Comparison of ENCODE assay signal across 11 cellular contexts in genomic region chr6:90068264-90068663, GRCh38.
DNase-seq lines count a peak whose midpoint lies in the region; ATAC-seq lines count a peak whose summit lies in the region.
"Had no signal": no experiment of that assay in that cellular context is flagged by ENCODE, and none has a peak within 500 bp of the region (broad histone marks: within the 10 kb centered on the region; RNA-seq: fewer than 3 reads in every experiment).

No MANE protein-coding gene starts in this region.

- no peaks in the 10 kb centered on the region for H3K79me1 ChIP-seq in mesenchymal stem cell (replicated peaks; ENCODE audit: low read length, poor library complexity, severe bottlenecking)

- no peak overlapping the region for H3K18ac ChIP-seq in mesenchymal stem cell (ENCODE audit: low read depth in 1 of 2, low read length in 2 of 2)

- H3K27ac ChIP-seq in mesenchymal stem cell (ENCODE audit: low read length, poor library complexity, severe bottlenecking) = no peak overlapping the region
- H3K27ac ChIP-seq: 22Rv1, esophagus muscularis mucosa had no signal

- no peaks in the 10 kb centered on the region for H3K9me3 Mint-ChIP-seq in activated naive CD8-positive, alpha-beta T cell (ENCODE audit: low read depth)

- ATAC-seq in GM19467 (IDR thresholded peaks at IDR 0.05; ENCODE audit: unreplicated experiment) = no peak

- H3K27ac Mint-ChIP-seq in activated naive CD8-positive, alpha-beta T cell = peak overlapping the region; percentile 91

- H3K4me2 ChIP-seq in mesenchymal stem cell (ENCODE audit: low read length, poor library complexity, severe bottlenecking) = no peak overlapping the region

- H3K4ac ChIP-seq in mesenchymal stem cell (ENCODE audit: low read depth in 1 of 2, low read length in 2 of 2) = no peak overlapping the region

- no peak overlapping the region for H2AK5ac ChIP-seq in mesenchymal stem cell (ENCODE audit: low read length, severe bottlenecking)

- no peak overlapping the region for H2AFZ ChIP-seq in mesenchymal stem cell (ENCODE audit: low read depth, low read length)

- H3K36me3 ChIP-seq in mesenchymal stem cell (ENCODE audit: control insufficient read depth in 1 of 2, insufficient read depth in 2 of 2, low read depth in 1 of 2, low read length in 2 of 2) = no peaks in the 10 kb centered on the region
- H3K36me3 ChIP-seq: esophagus muscularis mucosa had no signal

- H4K8ac ChIP-seq in mesenchymal stem cell (ENCODE audit: low read length) = no peak overlapping the region

- no peak overlapping the region for H2BK15ac ChIP-seq in mesenchymal stem cell (ENCODE audit: low read depth, poor library complexity, severe bottlenecking)

- no peaks in the 10 kb centered on the region for H3K9me3 ChIP-seq in mesenchymal stem cell (ENCODE audit: control insufficient read depth, low read length)
- H3K9me3 ChIP-seq: esophagus muscularis mucosa had no signal

- peaks cover 51% of the 10 kb centered on the region for H3K36me3 Mint-ChIP-seq in activated naive CD8-positive, alpha-beta T cell

- no peak overlapping the region for H2BK120ac ChIP-seq in mesenchymal stem cell (ENCODE audit: low read depth, low read length)

- H3K27me3 Mint-ChIP-seq in activated naive CD8-positive, alpha-beta T cell = no peaks in the 10 kb centered on the region

- H3K23ac ChIP-seq in mesenchymal stem cell (ENCODE audit: low read length in 2 of 2) = no peak overlapping the region

- H2BK5ac ChIP-seq in mesenchymal stem cell (ENCODE audit: low read depth, low read length, poor library complexity, severe bottlenecking) = no peak overlapping the region

- H3K4me1 ChIP-seq in mesenchymal stem cell (ENCODE audit: control insufficient read depth, insufficient read depth, low read depth, low read length) = peaks cover 2% of the 10 kb centered on the region

- peaks cover 3 to 5% of the 10 kb centered on the region in 2 experiments for H3K27me3 ChIP-seq in mesenchymal stem cell (ENCODE audit: control insufficient read depth in 1 of 2, insufficient read depth in 1 of 2, low read length in 2 of 2)
- H3K27me3 ChIP-seq: esophagus muscularis mucosa had no signal

- peaks cover 80% of the 10 kb centered on the region for H3K4me1 Mint-ChIP-seq in activated naive CD8-positive, alpha-beta T cell (ENCODE audit: low read depth)

- H3K4me3 Mint-ChIP-seq in activated naive CD8-positive, alpha-beta T cell = peak overlapping the region; percentile 43

- H3K9ac ChIP-seq in mesenchymal stem cell (ENCODE audit: low read length) = no peak overlapping the region

- DNase-seq in DMS 273 (lab: John Stamatoyannopoulos, UW; ENCODE audit: unreplicated experiment) = peak; percentile 28
- no peak for DNase-seq in DMS 273 treated with DMSO at 0.1 percent for 48 hours (lab: John Stamatoyannopoulos, UW)
- peak; percentile 49 for DNase-seq in HK-2 (ENCODE audit: unreplicated experiment)
- peak; percentile 68 for DNase-seq in mesenchymal stem cell
- DNase-seq in activated effector memory CD4-positive, alpha-beta T cell treated with anti-CD3 and anti-CD28 coated beads, Interleukin-2, amount 50 U/mL, for 16 hours = no peak
- no peak for DNase-seq in HuH-7 (ENCODE audit: low spot score)
- DNase-seq: NCI-H1436 treated with DMSO at 0.1 percent for 48 hours had no signal

- no peak overlapping the region for H3K4me3 ChIP-seq in mesenchymal stem cell (ENCODE audit: insufficient read depth in 1 of 2, low read depth in 1 of 2, low read length in 2 of 2)
- H3K4me3 ChIP-seq: esophagus muscularis mucosa had no signal

- 0% methylated on average over 2 of the region's 2 CpGs for WGBS in mesenchymal stem cell

- no peak overlapping the region for H2BK12ac ChIP-seq in mesenchymal stem cell (ENCODE audit: low read length in 2 of 2)

- no peak overlapping the region for H4K91ac ChIP-seq in mesenchymal stem cell (ENCODE audit: low read length)

- H3K14ac ChIP-seq in mesenchymal stem cell (ENCODE audit: low read length in 2 of 2) = no peak overlapping the region

Comparison
In these comparisons a context has a peak if more than half of its experiments do, and no peak if none do; other contexts are left out.
1. DNase-seq: peak in DMS 273 (single experiment), HK-2 (single experiment) and mesenchymal stem cell (single experiment); none in DMS 273 treated with DMSO at 0.1 percent for 48 hours (single experiment), activated effector memory CD4-positive, alpha-beta T cell treated with anti-CD3 and anti-CD28 coated beads, Interleukin-2, amount 50 U/mL, for 16 hours (single experiment) and HuH-7 (single experiment).